1 cellular context compared by ENCODE assay signal in the genomic region with DNA sequence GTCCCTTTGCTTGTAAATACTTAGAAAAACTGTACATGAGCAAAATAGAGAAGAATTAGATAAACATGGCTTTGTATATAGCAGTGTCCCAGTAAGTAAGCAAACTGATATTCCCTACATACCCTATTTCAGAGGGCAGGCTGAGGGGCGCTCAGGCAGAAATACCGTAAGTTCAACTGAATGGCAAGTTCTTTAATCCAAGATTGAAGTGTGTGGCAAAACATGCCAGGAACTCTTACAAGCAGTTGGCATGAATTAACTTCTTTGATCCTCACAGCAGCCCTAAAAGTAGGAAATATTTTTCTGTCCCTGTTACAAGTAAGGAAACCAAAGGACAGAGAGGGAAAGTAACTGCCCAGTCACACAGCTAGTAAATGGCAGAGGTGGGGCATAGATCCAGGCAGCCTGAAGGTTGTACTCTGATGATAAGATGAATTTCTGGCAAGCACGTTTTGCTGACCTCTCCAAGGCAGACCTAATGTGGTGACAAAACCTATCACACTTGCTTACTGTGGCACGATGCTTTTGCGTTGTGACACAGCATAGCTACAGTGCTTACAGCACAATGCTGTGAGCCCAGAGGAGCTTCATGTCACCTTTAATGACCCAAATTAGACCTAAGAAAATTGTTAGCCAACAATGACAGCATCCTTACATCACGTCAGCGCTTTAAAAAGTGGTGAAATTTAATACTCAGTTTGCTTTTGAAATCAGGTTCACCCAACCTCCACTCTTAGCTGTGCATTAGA.
TF ChIP-seq lines count a peak whose summit lies in the region.

No MANE protein-coding gene starts in this region.

TF ChIP-seq in HEK293, 187 proteins besides CTCF, POLR2A, EP300 and RAD21 (continued from another document and continues in another):
- TF ChIP-seq, protein P1, sequence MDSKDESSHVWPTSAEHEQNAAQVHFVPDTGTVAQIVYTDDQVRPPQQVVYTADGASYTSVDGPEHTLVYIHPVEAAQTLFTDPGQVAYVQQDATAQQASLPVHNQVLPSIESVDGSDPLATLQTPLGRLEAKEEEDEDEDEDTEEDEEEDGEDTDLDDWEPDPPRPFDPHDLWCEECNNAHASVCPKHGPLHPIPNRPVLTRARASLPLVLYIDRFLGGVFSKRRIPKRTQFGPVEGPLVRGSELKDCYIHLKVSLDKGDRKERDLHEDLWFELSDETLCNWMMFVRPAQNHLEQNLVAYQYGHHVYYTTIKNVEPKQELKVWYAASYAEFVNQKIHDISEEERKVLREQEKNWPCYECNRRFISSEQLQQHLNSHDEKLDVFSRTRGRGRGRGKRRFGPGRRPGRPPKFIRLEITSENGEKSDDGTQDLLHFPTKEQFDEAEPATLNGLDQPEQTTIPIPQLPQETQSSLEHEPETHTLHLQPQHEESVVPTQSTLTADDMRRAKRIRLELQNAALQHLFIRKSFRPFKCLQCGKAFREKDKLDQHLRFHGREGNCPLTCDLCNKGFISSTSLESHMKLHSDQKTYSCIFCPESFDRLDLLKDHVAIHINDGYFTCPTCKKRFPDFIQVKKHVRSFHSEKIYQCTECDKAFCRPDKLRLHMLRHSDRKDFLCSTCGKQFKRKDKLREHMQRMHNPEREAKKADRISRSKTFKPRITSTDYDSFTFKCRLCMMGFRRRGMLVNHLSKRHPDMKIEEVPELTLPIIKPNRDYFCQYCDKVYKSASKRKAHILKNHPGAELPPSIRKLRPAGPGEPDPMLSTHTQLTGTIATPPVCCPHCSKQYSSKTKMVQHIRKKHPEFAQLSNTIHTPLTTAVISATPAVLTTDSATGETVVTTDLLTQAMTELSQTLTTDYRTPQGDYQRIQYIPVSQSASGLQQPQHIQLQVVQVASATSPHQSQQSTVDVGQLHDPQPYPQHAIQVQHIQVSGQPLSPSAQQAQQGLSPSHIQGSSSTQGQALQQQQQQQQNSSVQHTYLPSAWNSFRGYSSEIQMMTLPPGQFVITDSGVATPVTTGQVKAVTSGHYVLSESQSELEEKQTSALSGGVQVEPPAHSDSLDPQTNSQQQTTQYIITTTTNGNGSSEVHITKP (tag by site-specific recombination; IDR thresholded peaks at IDR 0.05): peak; percentile 66
- no peak for TF ChIP-seq ZNF169 (tag by site-specific recombination; IDR thresholded peaks at IDR 0.05)
- no peak for TF ChIP-seq KLF7 (tag by site-specific recombination; IDR thresholded peaks at IDR 0.05; ENCODE audit: borderline replicate concordance)
- TF ChIP-seq, protein P2, sequence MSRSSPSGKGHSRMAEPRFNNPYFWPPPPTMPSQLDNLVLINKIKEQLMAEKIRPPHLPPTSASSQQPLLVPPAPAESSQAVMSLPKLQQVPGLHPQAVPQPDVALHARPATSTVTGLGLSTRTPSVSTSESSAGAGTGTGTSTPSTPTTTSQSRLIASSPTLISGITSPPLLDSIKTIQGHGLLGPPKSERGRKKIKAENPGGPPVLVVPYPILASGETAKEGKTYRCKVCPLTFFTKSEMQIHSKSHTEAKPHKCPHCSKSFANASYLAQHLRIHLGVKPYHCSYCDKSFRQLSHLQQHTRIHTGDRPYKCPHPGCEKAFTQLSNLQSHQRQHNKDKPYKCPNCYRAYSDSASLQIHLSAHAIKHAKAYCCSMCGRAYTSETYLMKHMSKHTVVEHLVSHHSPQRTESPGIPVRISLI (tag by site-specific recombination; IDR thresholded peaks at IDR 0.05): no peak
- TF ChIP-seq, protein P3, sequence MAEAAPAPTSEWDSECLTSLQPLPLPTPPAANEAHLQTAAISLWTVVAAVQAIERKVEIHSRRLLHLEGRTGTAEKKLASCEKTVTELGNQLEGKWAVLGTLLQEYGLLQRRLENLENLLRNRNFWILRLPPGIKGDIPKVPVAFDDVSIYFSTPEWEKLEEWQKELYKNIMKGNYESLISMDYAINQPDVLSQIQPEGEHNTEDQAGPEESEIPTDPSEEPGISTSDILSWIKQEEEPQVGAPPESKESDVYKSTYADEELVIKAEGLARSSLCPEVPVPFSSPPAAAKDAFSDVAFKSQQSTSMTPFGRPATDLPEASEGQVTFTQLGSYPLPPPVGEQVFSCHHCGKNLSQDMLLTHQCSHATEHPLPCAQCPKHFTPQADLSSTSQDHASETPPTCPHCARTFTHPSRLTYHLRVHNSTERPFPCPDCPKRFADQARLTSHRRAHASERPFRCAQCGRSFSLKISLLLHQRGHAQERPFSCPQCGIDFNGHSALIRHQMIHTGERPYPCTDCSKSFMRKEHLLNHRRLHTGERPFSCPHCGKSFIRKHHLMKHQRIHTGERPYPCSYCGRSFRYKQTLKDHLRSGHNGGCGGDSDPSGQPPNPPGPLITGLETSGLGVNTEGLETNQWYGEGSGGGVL (tag by site-specific recombination; IDR thresholded peaks at IDR 0.05): 0 out of 2 replicates have a peak, but pooled peaks have one; percentile 7
- peak; percentile 83 for TF ChIP-seq SP7 (tag by site-specific recombination; IDR thresholded peaks at IDR 0.05)
- TF ChIP-seq YY2 (tag by site-specific recombination; IDR thresholded peaks at IDR 0.05): no peak
- no peak for TF ChIP-seq ZBTB7A (tag by site-specific recombination; IDR thresholded peaks at IDR 0.05; ENCODE audit: low read depth)
- TF ChIP-seq ZNF214 (tag by site-specific recombination; IDR thresholded peaks at IDR 0.05; ENCODE audit: borderline replicate concordance): no peak
- peak; percentile 63; the same call in 1 of the 2 replicates for TF ChIP-seq ZNF24 (tag by site-specific recombination; IDR thresholded peaks at IDR 0.05)
- TF ChIP-seq MEIS1 (CRISPR knock-in tag; IDR thresholded peaks at IDR 0.05; ENCODE audit: borderline replicate concordance): no peak
- no peak for TF ChIP-seq MYNN (tag by site-specific recombination; IDR thresholded peaks at IDR 0.05; ENCODE audit: borderline replicate concordance)
- TF ChIP-seq, protein P4, sequence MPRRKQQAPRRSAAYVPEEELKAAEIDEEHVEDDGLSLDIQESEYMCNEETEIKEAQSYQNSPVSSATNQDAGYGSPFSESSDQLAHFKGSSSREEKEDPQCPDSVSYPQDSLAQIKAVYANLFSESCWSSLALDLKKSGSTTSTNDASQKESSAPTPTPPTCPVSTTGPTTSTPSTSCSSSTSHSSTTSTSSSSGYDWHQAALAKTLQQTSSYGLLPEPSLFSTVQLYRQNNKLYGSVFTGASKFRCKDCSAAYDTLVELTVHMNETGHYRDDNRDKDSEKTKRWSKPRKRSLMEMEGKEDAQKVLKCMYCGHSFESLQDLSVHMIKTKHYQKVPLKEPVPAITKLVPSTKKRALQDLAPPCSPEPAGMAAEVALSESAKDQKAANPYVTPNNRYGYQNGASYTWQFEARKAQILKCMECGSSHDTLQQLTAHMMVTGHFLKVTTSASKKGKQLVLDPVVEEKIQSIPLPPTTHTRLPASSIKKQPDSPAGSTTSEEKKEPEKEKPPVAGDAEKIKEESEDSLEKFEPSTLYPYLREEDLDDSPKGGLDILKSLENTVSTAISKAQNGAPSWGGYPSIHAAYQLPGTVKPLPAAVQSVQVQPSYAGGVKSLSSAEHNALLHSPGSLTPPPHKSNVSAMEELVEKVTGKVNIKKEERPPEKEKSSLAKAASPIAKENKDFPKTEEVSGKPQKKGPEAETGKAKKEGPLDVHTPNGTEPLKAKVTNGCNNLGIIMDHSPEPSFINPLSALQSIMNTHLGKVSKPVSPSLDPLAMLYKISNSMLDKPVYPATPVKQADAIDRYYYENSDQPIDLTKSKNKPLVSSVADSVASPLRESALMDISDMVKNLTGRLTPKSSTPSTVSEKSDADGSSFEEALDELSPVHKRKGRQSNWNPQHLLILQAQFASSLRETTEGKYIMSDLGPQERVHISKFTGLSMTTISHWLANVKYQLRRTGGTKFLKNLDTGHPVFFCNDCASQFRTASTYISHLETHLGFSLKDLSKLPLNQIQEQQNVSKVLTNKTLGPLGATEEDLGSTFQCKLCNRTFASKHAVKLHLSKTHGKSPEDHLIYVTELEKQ (tag by site-specific recombination; IDR thresholded peaks at IDR 0.05; ENCODE audit: borderline replicate concordance): 0 out of 2 replicates have a peak, but pooled peaks have one; percentile 45
- TF ChIP-seq, protein P5, sequence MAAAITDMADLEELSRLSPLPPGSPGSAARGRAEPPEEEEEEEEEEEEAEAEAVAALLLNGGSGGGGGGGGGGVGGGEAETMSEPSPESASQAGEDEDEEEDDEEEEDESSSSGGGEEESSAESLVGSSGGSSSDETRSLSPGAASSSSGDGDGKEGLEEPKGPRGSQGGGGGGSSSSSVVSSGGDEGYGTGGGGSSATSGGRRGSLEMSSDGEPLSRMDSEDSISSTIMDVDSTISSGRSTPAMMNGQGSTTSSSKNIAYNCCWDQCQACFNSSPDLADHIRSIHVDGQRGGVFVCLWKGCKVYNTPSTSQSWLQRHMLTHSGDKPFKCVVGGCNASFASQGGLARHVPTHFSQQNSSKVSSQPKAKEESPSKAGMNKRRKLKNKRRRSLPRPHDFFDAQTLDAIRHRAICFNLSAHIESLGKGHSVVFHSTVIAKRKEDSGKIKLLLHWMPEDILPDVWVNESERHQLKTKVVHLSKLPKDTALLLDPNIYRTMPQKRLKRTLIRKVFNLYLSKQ (tag by site-specific recombination; IDR thresholded peaks at IDR 0.05; ENCODE audit: borderline replicate concordance): no peak
- TF ChIP-seq ZNF223 (tag by site-specific recombination; IDR thresholded peaks at IDR 0.05): no peak
- no peak for TF ChIP-seq ZNF571 (tag by site-specific recombination; IDR thresholded peaks at IDR 0.05)
- TF ChIP-seq, protein P6, sequence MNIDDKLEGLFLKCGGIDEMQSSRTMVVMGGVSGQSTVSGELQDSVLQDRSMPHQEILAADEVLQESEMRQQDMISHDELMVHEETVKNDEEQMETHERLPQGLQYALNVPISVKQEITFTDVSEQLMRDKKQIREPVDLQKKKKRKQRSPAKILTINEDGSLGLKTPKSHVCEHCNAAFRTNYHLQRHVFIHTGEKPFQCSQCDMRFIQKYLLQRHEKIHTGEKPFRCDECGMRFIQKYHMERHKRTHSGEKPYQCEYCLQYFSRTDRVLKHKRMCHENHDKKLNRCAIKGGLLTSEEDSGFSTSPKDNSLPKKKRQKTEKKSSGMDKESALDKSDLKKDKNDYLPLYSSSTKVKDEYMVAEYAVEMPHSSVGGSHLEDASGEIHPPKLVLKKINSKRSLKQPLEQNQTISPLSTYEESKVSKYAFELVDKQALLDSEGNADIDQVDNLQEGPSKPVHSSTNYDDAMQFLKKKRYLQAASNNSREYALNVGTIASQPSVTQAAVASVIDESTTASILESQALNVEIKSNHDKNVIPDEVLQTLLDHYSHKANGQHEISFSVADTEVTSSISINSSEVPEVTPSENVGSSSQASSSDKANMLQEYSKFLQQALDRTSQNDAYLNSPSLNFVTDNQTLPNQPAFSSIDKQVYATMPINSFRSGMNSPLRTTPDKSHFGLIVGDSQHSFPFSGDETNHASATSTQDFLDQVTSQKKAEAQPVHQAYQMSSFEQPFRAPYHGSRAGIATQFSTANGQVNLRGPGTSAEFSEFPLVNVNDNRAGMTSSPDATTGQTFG (tag by site-specific recombination; IDR thresholded peaks at IDR 0.05; ENCODE audit: borderline replicate concordance): no peak
- peak; percentile 94 for TF ChIP-seq ZNF366 (tag by site-specific recombination; conservative IDR thresholded peaks at IDR 0.05)
- peak; percentile 76 for TF ChIP-seq KLF8 (tag by site-specific recombination; IDR thresholded peaks at IDR 0.05)
- TF ChIP-seq, protein P7, sequence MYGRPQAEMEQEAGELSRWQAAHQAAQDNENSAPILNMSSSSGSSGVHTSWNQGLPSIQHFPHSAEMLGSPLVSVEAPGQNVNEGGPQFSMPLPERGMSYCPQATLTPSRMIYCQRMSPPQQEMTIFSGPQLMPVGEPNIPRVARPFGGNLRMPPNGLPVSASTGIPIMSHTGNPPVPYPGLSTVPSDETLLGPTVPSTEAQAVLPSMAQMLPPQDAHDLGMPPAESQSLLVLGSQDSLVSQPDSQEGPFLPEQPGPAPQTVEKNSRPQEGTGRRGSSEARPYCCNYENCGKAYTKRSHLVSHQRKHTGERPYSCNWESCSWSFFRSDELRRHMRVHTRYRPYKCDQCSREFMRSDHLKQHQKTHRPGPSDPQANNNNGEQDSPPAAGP (tag by site-specific recombination; IDR thresholded peaks at IDR 0.05): peak; percentile 84
- no peak; the same call in none of the 2 replicates for TF ChIP-seq ZFP69B (tag by site-specific recombination; IDR thresholded peaks at IDR 0.05)
- no peak for TF ChIP-seq ZNF473 (tag by site-specific recombination; IDR thresholded peaks at IDR 0.05)
- TF ChIP-seq, protein P8, sequence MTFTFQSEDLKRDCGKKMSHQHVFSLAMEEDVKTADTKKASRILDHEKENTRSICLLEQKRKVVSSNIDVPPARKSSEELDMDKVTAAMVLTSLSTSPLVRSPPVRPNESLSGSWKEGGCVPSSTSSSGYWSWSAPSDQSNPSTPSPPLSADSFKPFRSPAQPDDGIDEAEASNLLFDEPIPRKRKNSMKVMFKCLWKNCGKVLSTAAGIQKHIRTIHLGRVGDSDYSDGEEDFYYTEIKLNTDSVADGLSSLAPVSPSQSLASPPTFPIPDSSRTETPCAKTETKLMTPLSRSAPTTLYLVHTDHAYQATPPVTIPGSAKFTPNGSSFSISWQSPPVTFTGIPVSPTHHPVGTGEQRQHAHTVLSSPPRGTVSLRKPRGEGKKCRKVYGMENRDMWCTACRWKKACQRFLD (tag by site-specific recombination; IDR thresholded peaks at IDR 0.05): no peak
- TF ChIP-seq ZNF664 (tag by site-specific recombination; IDR thresholded peaks at IDR 0.05): 0 out of 2 replicates have a peak, but pooled peaks have one; percentile 11
- TF ChIP-seq ZNF416 (tag by site-specific recombination; IDR thresholded peaks at IDR 0.05): no peak
